Comparison of ENCODE assay signal across 7 cellular contexts in genomic region chr7:139124995-139125394, GRCh38. TPM values are rescaled to one million over a fixed set of nuclear protein-coding genes. Genes with fewer than 3 reads are reported as not detected.
DNase-seq lines count a peak whose midpoint lies in the region; ATAC-seq and TF ChIP-seq lines count a peak whose summit lies in the region.
"Not testable (repeated sequence)": the region's sequence is repeated elsewhere in the genome, so short reads cannot be mapped to it uniquely, and the experiment has no call there.

No MANE protein-coding gene starts in this region.

- TF ChIP-seq CTCF in OCI-LY3 (IDR thresholded peaks at IDR 0.05; ENCODE audit: low read depth, low read length): not testable (repeated sequence)

- H3K36me3 ChIP-seq in OCI-LY3 (replicated peaks; ENCODE audit: low read depth, low read length): not testable (repeated sequence)

- H3K4me2 ChIP-seq in OCI-LY3 (ENCODE audit: low read length): peak overlapping the region; percentile 29; the same call in 1 of the 2 replicates

- H3K27ac Mint-ChIP-seq in activated T-cell treated with anti-CD3 and anti-CD28 coated beads, Interleukin-2, amount 50 U/mL, for 72 hours: not testable (repeated sequence)

- peak overlapping the region in 1 of 2 donors; percentile 45 for H3K4me3 Mint-ChIP-seq in activated T-cell treated with anti-CD3 and anti-CD28 coated beads, Interleukin-2, amount 50 U/mL, for 72 hours

- H3K79me2 ChIP-seq in OCI-LY3 (ENCODE audit: low read length): not testable (repeated sequence)

- H4K20me1 ChIP-seq in OCI-LY3 (ENCODE audit: insufficient read depth, low read length): not testable (repeated sequence)

- H3K4me3 ChIP-seq in OCI-LY3 (ENCODE audit: low read length): not testable (repeated sequence)

- not testable (repeated sequence) for H3K27me3 Mint-ChIP-seq in activated T-cell treated with anti-CD3 and anti-CD28 coated beads, Interleukin-2, amount 50 U/mL, for 72 hours (ENCODE audit: low read depth)

- H3K9me3 ChIP-seq in OCI-LY3 (ENCODE audit: insufficient read depth, low read length): not testable (repeated sequence)

- H3K36me3 Mint-ChIP-seq in activated T-cell treated with anti-CD3 and anti-CD28 coated beads, Interleukin-2, amount 50 U/mL, for 72 hours (ENCODE audit: insufficient read depth in 2 of 2): not testable (repeated sequence)

- peak; percentile 50 to 53 for ATAC-seq in activated T-cell treated with anti-CD3 and anti-CD28 coated beads, Interleukin-2, amount 50 U/mL, for 72 hours (replicated peaks in 1 of 2)

- not testable (repeated sequence) for H2AFZ ChIP-seq in OCI-LY3 (ENCODE audit: low read depth, low read length)

- peak; percentile 22 for DNase-seq in COLO668 (lab: John Stamatoyannopoulos, UW; ENCODE audit: unreplicated experiment)
- peak; percentile 49 for DNase-seq in activated CD4-positive, alpha-beta T cell treated with anti-CD3 and anti-CD28 coated beads for 48 hours
- peak; percentile 44 to 45 for DNase-seq in activated T-cell treated with anti-CD3 and anti-CD28 coated beads, Interleukin-2, amount 50 U/mL, for 72 hours
- DNase-seq in activated naive CD4-positive, alpha-beta T cell treated with anti-CD3 and anti-CD28 coated beads, Interleukin-2, amount 50 U/mL, for 16 hours: peak; percentile 29
- DNase-seq in kidney tubule cell (ENCODE audit: low spot score): peak; percentile 62
- DNase-seq in stimulated activated CD4-positive, alpha-beta T cell treated with anti-CD3 and anti-CD28 coated beads, Interleukin-1b, Interleukin-23, amount 100 ng/mL, for 48 hours: peak; percentile 58

- not testable (repeated sequence) for H3K9ac ChIP-seq in OCI-LY3 (ENCODE audit: low read length)

- peaks cover 44% of the 10 kb centered on the region for H3K4me1 ChIP-seq in OCI-LY3 (ENCODE audit: low read length)

- not testable (repeated sequence) for H3K27me3 ChIP-seq in OCI-LY3 (ENCODE audit: low read depth, low read length)

- H3K27ac ChIP-seq in OCI-LY3 (ENCODE audit: low read length): not testable (repeated sequence)

- H3K9me3 Mint-ChIP-seq in activated T-cell treated with anti-CD3 and anti-CD28 coated beads, Interleukin-2, amount 50 U/mL, for 72 hours: not testable (repeated sequence)

- peaks cover 39% of the 10 kb centered on the region for H3K4me1 Mint-ChIP-seq in activated T-cell treated with anti-CD3 and anti-CD28 coated beads, Interleukin-2, amount 50 U/mL, for 72 hours (ENCODE audit: low read depth)

RNA-seq across cellular contexts. Expression of gene ZC3HAV1, which starts 15.5 kb away (rescaled TPM):
- total RNA-seq in activated T-cell treated with anti-CD3 and anti-CD28 coated beads, Interleukin-2, amount 50 U/mL, for 72 hours: 100 to 1,000 TPM in 1 of 2 donors, 10 to 100 TPM in 1; 78.1 to 114 TPM
